29 cellular contexts compared by ENCODE assay signal in the genomic region with DNA sequence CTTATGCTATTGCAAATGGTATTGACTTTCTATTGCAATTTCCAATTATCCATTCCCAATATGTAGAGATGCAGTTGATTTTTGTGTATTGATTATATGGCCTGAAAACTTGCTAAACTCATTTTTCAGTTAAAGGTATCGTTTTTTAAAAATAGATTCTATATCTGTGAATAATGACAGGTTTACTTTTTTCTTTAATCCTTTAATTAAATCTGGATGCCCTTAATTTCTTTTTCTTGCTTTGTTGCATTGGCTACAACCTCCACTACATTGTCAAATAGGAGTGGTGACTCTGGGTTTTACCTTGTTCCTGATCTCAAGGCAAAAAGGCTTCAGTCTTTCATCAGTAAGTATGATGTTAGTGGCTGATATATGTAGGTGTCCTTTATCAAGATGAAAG.
A peak's percentile ranks its signal among the peaks of the same experiment; 100 is the strongest.
DNase-seq lines count a peak whose midpoint lies in the region; ATAC-seq and TF ChIP-seq lines count a peak whose summit lies in the region.
"Had no signal": no experiment of that assay in that cellular context is flagged by ENCODE, and none has a peak within 500 bp of the region (broad histone marks: within the 10 kb centered on the region; RNA-seq: fewer than 3 reads in every experiment).

No MANE protein-coding gene starts in this region.

- H3K9me3 Mint-ChIP-seq in activated CD8-positive, alpha-beta T cell treated with anti-CD3 and anti-CD28 coated beads for 36 hours = peaks cover 2% of the 10 kb centered on the region
- H3K9me3 Mint-ChIP-seq: CD8-positive, alpha-beta T cell had no signal

- no peak for TF ChIP-seq CTCF in HEK293 (tag by site-specific recombination; IDR thresholded peaks at IDR 0.05)
- TF ChIP-seq CTCF in activated CD8-positive, alpha-beta T cell treated with anti-CD3 and anti-CD28 coated beads for 36 hours (IDR thresholded peaks at IDR 0.05) = no peak

- intact Hi-C loops in activated CD8-positive, alpha-beta T cell treated with anti-CD3 and anti-CD28 coated beads for 36 hours (cut with micrococcal nuclease) = no loop called here

- no peaks in the 10 kb centered on the region for H3K4me1 ChIP-seq in HEK293 (ENCODE audit: control insufficient read depth, insufficient read depth, low read length)
- H3K4me1 ChIP-seq: A549, BE2C, Caco-2 had no signal

- POLR2A ChIA-PET in HEK293 (lab: Yijun Ruan, JAX) = no interaction called here
- POLR2A ChIA-PET in activated CD8-positive, alpha-beta T cell treated with anti-CD3 and anti-CD28 coated beads for 36 hours (lab: Charles Lee) = no interaction called here

- no peaks in the 10 kb centered on the region for H3K4me1 Mint-ChIP-seq in activated CD8-positive, alpha-beta T cell treated with anti-CD3 and anti-CD28 coated beads for 36 hours (ENCODE audit: low read depth)
- H3K4me1 Mint-ChIP-seq: B cell, CD14-positive monocyte had no signal

- peaks cover 9% of the 10 kb centered on the region for H3K27me3 Mint-ChIP-seq in activated CD8-positive, alpha-beta T cell treated with anti-CD3 and anti-CD28 coated beads for 36 hours

- no peaks in the 10 kb centered on the region for H3K9me3 ChIP-seq in HEK293 (ENCODE audit: control insufficient read depth, insufficient read depth, low read depth, low read length)
- H3K9me3 ChIP-seq: A549, BE2C, Caco-2 had no signal

- H3K4me3 Mint-ChIP-seq in activated CD8-positive, alpha-beta T cell treated with anti-CD3 and anti-CD28 coated beads for 36 hours = no peak overlapping the region
- H3K4me3 Mint-ChIP-seq: B cell; CD14-positive monocyte; CD4-positive, alpha-beta memory T cell; CD4-positive, alpha-beta T cell; CD4-positive, CD25-positive, alpha-beta regulatory T cell; CD8-positive, alpha-beta memory T cell; CD8-positive, alpha-beta T cell had no signal

- CTCF ChIA-PET in HEK293 (lab: Yijun Ruan, JAX) = no interaction called here
- CTCF ChIA-PET in activated CD8-positive, alpha-beta T cell treated with anti-CD3 and anti-CD28 coated beads for 36 hours (lab: Charles Lee) = no interaction called here

- H3K36me3 Mint-ChIP-seq in activated CD8-positive, alpha-beta T cell treated with anti-CD3 and anti-CD28 coated beads for 36 hours (ENCODE audit: low read depth) = no peaks in the 10 kb centered on the region
- H3K36me3 Mint-ChIP-seq: CD14-positive monocyte; CD4-positive, alpha-beta memory T cell; CD4-positive, CD25-positive, alpha-beta regulatory T cell; CD8-positive, alpha-beta memory T cell; CD8-positive, alpha-beta T cell had no signal

- H3K27ac Mint-ChIP-seq in activated CD8-positive, alpha-beta T cell treated with anti-CD3 and anti-CD28 coated beads for 36 hours = no peak overlapping the region
- H3K27ac Mint-ChIP-seq: B cell; CD14-positive monocyte; CD4-positive, alpha-beta memory T cell; CD4-positive, alpha-beta T cell; CD4-positive, CD25-positive, alpha-beta regulatory T cell; CD8-positive, alpha-beta memory T cell; CD8-positive, alpha-beta T cell had no signal

- DNase-seq in activated CD8-positive, alpha-beta T cell treated with anti-CD3 and anti-CD28 coated beads for 36 hours = no peak
- DNase-seq: 8988T; ACHN; AML-193; BE2C; C1 segment of cervical spinal cord; Caco-2; Calu3; CD4-positive, alpha-beta memory T cell; CD4-positive, alpha-beta T cell; CD4-positive, CD25-positive, alpha-beta regulatory T cell; CD8-positive, alpha-beta memory T cell; CD8-positive, alpha-beta T cell; COR-L47; DMS 273 treated with DMSO at 0.1 percent for 48 hours; DMS153; DMS53; DMS79; DMS79 treated with DMSO at 0.1 percent for 48 hours; DND-41; EL had no signal

- ATAC-seq in activated CD8-positive, alpha-beta T cell treated with anti-CD3 and anti-CD28 coated beads for 36 hours = no peak
- ATAC-seq: A549; CD8-positive, alpha-beta T cell had no signal

- H3K27ac ChIP-seq in HEK293 (ENCODE audit: extremely low read depth, low read depth, low read length) = no peak overlapping the region
- H3K27ac ChIP-seq: 22Rv1; A549; BLaER1; BLaER1 treated with 17β-estradiol and CSF1 and Interleukin-3, amounts not matched to agents 10 nM and 100 nM; C4-2B had no signal

- no peak overlapping the region for H3K4me3 ChIP-seq in HEK293 (ENCODE audit: low read depth, low read length)
- H3K4me3 ChIP-seq: A549; BLaER1; BLaER1 treated with 17β-estradiol and CSF1 and Interleukin-3, amounts not matched to agents 10 nM and 100 nM had no signal

- H3K36me3 ChIP-seq in HEK293 (ENCODE audit: control insufficient read depth in 2 of 2, insufficient read depth in 1 of 2, low read length in 2 of 2) = no peaks in the 10 kb centered on the region
- H3K36me3 ChIP-seq: BE2C; BLaER1; BLaER1 treated with 17β-estradiol and CSF1 and Interleukin-3, amounts not matched to agents 10 nM and 100 nM had no signal

TF ChIP-seq in HEK293, 187 proteins besides CTCF, POLR2A, EP300 and RAD21:
- no peak for TF ChIP-seq ZNF19 (tag by site-specific recombination; IDR thresholded peaks at IDR 0.05; ENCODE audit: low read depth)
- TF ChIP-seq BCL11B (tag by site-specific recombination; IDR thresholded peaks at IDR 0.05; ENCODE audit: low read depth) = no peak
- no peak for TF ChIP-seq ZNF747 (tag by site-specific recombination; IDR thresholded peaks at IDR 0.05)
- no peak for TF ChIP-seq GFI1B (tag by site-specific recombination; IDR thresholded peaks at IDR 0.05)
- peak; percentile 92 for TF ChIP-seq SETDB1 (IDR thresholded peaks at IDR 0.05; ENCODE audit: insufficient read length, low read length)
- TF ChIP-seq ZNF354C (tag by site-specific recombination; IDR thresholded peaks at IDR 0.05; ENCODE audit: borderline replicate concordance, low read depth) = no peak
- TF ChIP-seq OVOL3 (tag by site-specific recombination; IDR thresholded peaks at IDR 0.05) = no peak
- TF ChIP-seq ZNF792 (tag by site-specific recombination; IDR thresholded peaks at IDR 0.05) = no peak
